Comparison of ENCODE assay signal across 8 cellular contexts in genomic region chr12:48681416-48681737, GRCh38. TPM values are rescaled to one million over a fixed set of nuclear protein-coding genes. Genes with fewer than 3 reads are reported as not detected.
DNase-seq lines count a peak whose midpoint lies in the region; ATAC-seq, FAIRE-seq and TF ChIP-seq lines count a peak whose summit lies in the region.

No MANE protein-coding gene starts in this region.

- H3K4me1 ChIP-seq in aorta (ENCODE audit: control insufficient read depth in 1 of 2, insufficient read depth in 2 of 2, low read length in 2 of 2) = peaks cover 2 to 5% of the 10 kb centered on the region in 2 donors

- ATAC-seq in memory B cell (ENCODE audit: low read depth) (no peak), aorta (ENCODE audit: low FRiP score) (no peak), HG03139 (IDR thresholded peaks at IDR 0.05; ENCODE audit: unreplicated experiment) (no peak)

- H3K27me3 Mint-ChIP-seq in memory B cell = no peaks in the 10 kb centered on the region

- H3K9me3 ChIP-seq in aorta (ENCODE audit: control insufficient read depth, low read length) = no peaks in the 10 kb centered on the region

- H3K27ac ChIP-seq in coronary artery (peak overlapping the region; percentile 79 to 91), aorta (ENCODE audit: low read depth in 1 of 2, low read length in 2 of 2) (peak overlapping the region in 1 of 2 donors; percentile 83)

- TF ChIP-seq POLR2A in GM12892 (IDR thresholded peaks at IDR 0.05; ENCODE audit: low read depth, low read length) = no peak

- peaks cover 0 to 2% of the 10 kb centered on the region in 2 donors for H3K36me3 ChIP-seq in aorta (ENCODE audit: control insufficient read depth in 1 of 2, insufficient read depth in 2 of 2, low read length in 1 of 2)

- no peaks in the 10 kb centered on the region for H3K27me3 ChIP-seq in aorta (ENCODE audit: control insufficient read depth in 1 of 2, insufficient read depth in 2 of 2, low read length in 1 of 2)

- peak; percentile 38 for FAIRE-seq in GM12892 (lab: Jason Lieb, UNC)

- peak overlapping the region; percentile 88 for H3K4me3 ChIP-seq in coronary artery
- H3K4me3 ChIP-seq in aorta (ENCODE audit: low read length in 2 of 2) = peak overlapping the region; percentile 33 to 83

- intact Hi-C loops in aorta (cut with DNase I) = no loop called here

- peaks cover 21% of the 10 kb centered on the region for H3K36me3 Mint-ChIP-seq in memory B cell

- no peaks in the 10 kb centered on the region for H3K9me3 Mint-ChIP-seq in memory B cell

- no peak for TF ChIP-seq CTCF in coronary artery (IDR thresholded peaks at IDR 0.05)

- peaks cover 26% of the 10 kb centered on the region for H3K4me1 Mint-ChIP-seq in memory B cell

- peak overlapping the region; percentile 93 for H3K27ac Mint-ChIP-seq in memory B cell

- DNase-seq in GM12892 (ENCODE audit: insufficient read length) = peak; percentile 27
- DNase-seq in NCI-H526 treated with DMSO at 0.1 percent for 48 hours (lab: John Stamatoyannopoulos, UW) = peak; percentile 41
- no peak for DNase-seq in coronary artery (ENCODE audit: low spot score)
- peak in 1 of 2 donors; percentile 7 for DNase-seq in memory B cell (ENCODE audit: low spot score in 2 of 2)
- no peak for DNase-seq in aorta
- DNase-seq in effector CD8-positive, alpha-beta T cell (lab: John Stamatoyannopoulos, UW) = no peak
- DNase-seq in stimulated activated CD4-positive, alpha-beta T cell treated with anti-CD3 and anti-CD28 coated beads, Interleukin-1b, Interleukin-23, amount 100 ng/mL, for 48 hours = no peak

- H3K4me3 Mint-ChIP-seq in memory B cell = peak overlapping the region; percentile 85

- 0% methylated on average over 13 of the region's 13 CpGs for WGBS in aorta, 2 donors

RNA-seq across cellular contexts. Expression of gene KANSL2, which starts 0.7 kb away (rescaled TPM):
- 30.5 TPM for polyA plus RNA-seq in GM12892 (2012; ENCODE audit: missing spikeins)
- 10 to 100 TPM; 23.4 to 25.6 TPM for total RNA-seq in aorta
- polyA plus RNA-seq in aorta = 10 to 100 TPM; 18.7 to 31.0 TPM

RNA-seq across cellular contexts. Expression of gene CCNT1, which starts 35.1 kb away (rescaled TPM):
- 15.8 TPM for polyA plus RNA-seq in GM12892 (2012; ENCODE audit: missing spikeins)
- 10 to 100 TPM; 36.7 to 42.0 TPM for total RNA-seq in aorta
- polyA plus RNA-seq in aorta = 1 to 10 TPM; 3.9 to 7.4 TPM

Comparison
In these comparisons a context has a peak if more than half of its experiments do, and no peak if none do; other contexts are left out.
1. DNase-seq: peak in GM12892 (single experiment) and NCI-H526 treated with DMSO at 0.1 percent for 48 hours (single experiment); none in coronary artery (single experiment), aorta (0 of 2), effector CD8-positive, alpha-beta T cell (single experiment) and stimulated activated CD4-positive, alpha-beta T cell treated with anti-CD3 and anti-CD28 coated beads, Interleukin-1b, Interleukin-23, amount 100 ng/mL, for 48 hours (single experiment).